1 cellular context compared by ENCODE assay signal in the genomic region with DNA sequence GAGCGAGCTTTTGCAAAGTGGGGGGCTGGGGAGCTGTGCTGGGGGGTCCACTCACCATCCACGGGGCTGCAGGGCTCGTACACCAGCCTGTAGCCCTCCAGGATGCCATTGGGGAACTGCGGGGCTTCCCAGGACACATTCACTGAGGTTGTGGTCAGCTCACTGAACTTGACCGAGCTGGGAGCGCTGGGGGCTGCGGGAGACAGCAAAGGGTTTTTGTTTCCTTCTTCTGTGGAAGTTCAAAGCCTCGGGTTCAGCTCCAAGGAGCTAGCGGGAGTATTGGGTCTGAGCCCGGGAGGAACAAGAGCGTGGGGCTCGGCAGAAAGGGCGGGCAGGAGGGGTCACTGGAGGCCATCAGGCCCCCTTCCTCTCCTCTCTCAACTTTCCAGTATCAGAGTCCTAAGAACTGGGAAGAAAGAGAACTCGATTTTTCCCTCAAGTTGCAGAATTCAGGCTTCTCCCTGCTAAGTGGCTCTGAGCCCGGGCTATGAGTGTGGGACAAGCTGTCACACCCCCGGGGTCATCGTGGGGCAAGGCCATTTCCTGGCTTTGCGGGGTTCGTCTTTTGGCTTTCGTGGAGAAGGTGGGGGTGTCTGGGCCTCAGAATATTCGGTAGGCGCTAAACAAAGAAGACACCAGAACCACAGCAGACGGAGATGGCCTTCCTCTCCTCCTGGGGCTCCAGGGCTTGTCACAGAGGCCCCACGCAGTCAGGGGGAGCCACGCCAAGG.
TF ChIP-seq lines count a peak whose summit lies in the region.

No MANE protein-coding gene starts in this region.

TF ChIP-seq in SK-N-SH, 30 proteins besides CTCF, POLR2A, EP300 and RAD21:
- TF ChIP-seq FOXM1 (IDR thresholded peaks at IDR 0.05; ENCODE audit: low read depth) (no peak), ELF1 (IDR thresholded peaks at IDR 0.05) (no peak), GABPA (IDR thresholded peaks at IDR 0.05; ENCODE audit: low read depth) (no peak), YY1 (IDR thresholded peaks at IDR 0.05; ENCODE audit: low read depth) (no peak), CHD2 (IDR thresholded peaks at IDR 0.05; ENCODE audit: low read length, partially characterized antibody) (no peak), NRF1 (IDR thresholded peaks at IDR 0.05; ENCODE audit: low read depth, low read length) (no peak), MXI1 (IDR thresholded peaks at IDR 0.05; ENCODE audit: low read depth, low read length) (no peak)
